Comparison of ENCODE assay signal across 8 cellular contexts in the genomic region with DNA sequence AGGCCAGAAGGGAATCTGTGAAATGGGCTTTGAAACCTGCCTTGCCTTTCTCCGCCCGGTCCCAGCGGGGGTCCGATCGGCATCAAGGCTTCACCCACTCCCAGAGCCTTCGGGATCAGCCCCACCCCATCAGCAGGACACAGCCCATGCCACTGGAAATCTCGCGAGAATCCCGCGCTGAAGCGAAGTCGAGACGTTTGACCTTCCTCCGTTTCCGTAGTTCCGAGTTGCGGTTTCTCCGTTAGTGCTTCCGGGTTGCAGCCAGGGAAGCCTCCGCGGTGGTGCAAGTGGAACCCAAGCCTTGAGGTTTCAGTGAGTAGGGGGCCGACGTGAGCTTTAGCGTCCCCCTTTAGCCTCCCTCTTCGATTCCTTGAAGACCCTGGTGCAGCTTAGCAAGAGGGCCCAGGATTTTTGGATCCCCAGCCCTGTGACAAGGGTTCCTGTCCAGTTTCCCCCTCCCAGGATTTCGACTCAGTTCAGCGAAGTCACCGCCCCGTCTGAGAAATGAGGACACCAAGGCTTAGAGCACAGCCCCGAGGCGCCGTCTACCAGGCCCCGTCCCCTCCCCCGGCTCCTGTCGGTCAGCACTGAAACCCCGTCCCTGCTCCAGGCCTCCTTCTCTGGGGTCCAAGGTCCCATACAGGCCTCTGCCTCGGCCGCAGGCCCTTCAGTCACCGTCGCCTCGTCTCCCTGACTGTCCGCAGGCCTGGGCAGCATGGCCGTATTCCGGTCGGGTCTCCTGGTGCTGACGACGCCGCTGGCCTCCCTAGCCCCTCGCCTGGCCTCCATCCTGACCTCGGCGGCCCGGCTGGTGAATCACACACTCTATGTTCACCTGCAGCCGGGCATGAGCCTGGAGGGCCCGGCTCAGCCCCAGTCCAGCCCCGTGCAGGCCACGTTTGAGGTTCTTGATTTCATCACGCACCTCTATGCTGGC. TPM values are rescaled to one million over a fixed set of nuclear protein-coding genes. Genes with fewer than 3 reads are reported as not detected.
DNase-seq lines count a peak whose midpoint lies in the region; ATAC-seq and TF ChIP-seq lines count a peak whose summit lies in the region.

COASY (plus strand) TSS at position 241 of the 937 bp plus-strand sequence; CDS start at position 716, 475 bp downstream.

- no peaks in the 10 kb centered on the region for H3K27me3 ChIP-seq in foreskin keratinocyte
- H3K27me3 ChIP-seq in neural cell (ENCODE audit: insufficient read depth, low read depth, low read length): no peaks in the 10 kb centered on the region

- peaks cover 7% of the 10 kb centered on the region for H3K36me3 Mint-ChIP-seq in activated naive CD4-positive, alpha-beta T cell treated with anti-CD3 and anti-CD28 coated beads for 36 hours (ENCODE audit: low read depth)
- peaks cover 14% of the 10 kb centered on the region for H3K36me3 Mint-ChIP-seq in stimulated activated naive CD8-positive, alpha-beta T cell treated with anti-CD3 and anti-CD28 coated beads, Interleukin-15, Interleukin-2, amounts not matched to agents 100 ng/mL and 50 ng/mL, for 24 hours (ENCODE audit: low read depth)

- H3K4me3 ChIP-seq in NB4 (ENCODE audit: low read depth, low read length) (peak within 1 kb of the TSS; percentile 94), neural cell (ENCODE audit: low read length) (peak within 1 kb of the TSS; percentile 93)

- no peaks in the 10 kb centered on the region for H3K9me2 ChIP-seq in neural cell (ENCODE audit: insufficient read depth, low read length)

- peak; percentile 64 for TF ChIP-seq POLR2A in NB4 (IDR thresholded peaks at IDR 0.05; ENCODE audit: extremely low read depth, insufficient read length)

- ATAC-seq in GM19395 (IDR thresholded peaks at IDR 0.05; ENCODE audit: unreplicated experiment) (peak; percentile 62), foreskin keratinocyte (peak; percentile 50)

- no peak for TF ChIP-seq EP300 in neural cell (conservative IDR thresholded peaks at IDR 0.05; ENCODE audit: poor library complexity, severe bottlenecking)

- peaks cover 10% of the 10 kb centered on the region for H3K79me2 ChIP-seq in neural cell (replicated peaks; ENCODE audit: insufficient read depth, low read length)

- no peaks in the 10 kb centered on the region for H3K27me3 Mint-ChIP-seq in activated naive CD4-positive, alpha-beta T cell treated with anti-CD3 and anti-CD28 coated beads for 36 hours (ENCODE audit: low read depth)
- no peaks in the 10 kb centered on the region for H3K27me3 Mint-ChIP-seq in stimulated activated naive CD8-positive, alpha-beta T cell treated with anti-CD3 and anti-CD28 coated beads, Interleukin-15, Interleukin-2, amounts not matched to agents 100 ng/mL and 50 ng/mL, for 24 hours

- peaks cover 38% of the 10 kb centered on the region for H3K4me1 Mint-ChIP-seq in activated naive CD4-positive, alpha-beta T cell treated with anti-CD3 and anti-CD28 coated beads for 36 hours (ENCODE audit: low read depth)
- H3K4me1 Mint-ChIP-seq in stimulated activated naive CD8-positive, alpha-beta T cell treated with anti-CD3 and anti-CD28 coated beads, Interleukin-15, Interleukin-2, amounts not matched to agents 100 ng/mL and 50 ng/mL, for 24 hours (ENCODE audit: low read depth): peaks cover 35% of the 10 kb centered on the region

- H3K36me3 ChIP-seq in neural cell (ENCODE audit: insufficient read depth, low read length): no peaks in the 10 kb centered on the region

- TF ChIP-seq CTCF in NB4 (IDR thresholded peaks at IDR 0.05; ENCODE audit: low read depth, low read length): no peak
- no peak for TF ChIP-seq CTCF in foreskin keratinocyte (conservative IDR thresholded peaks at IDR 0.05)
- TF ChIP-seq CTCF in neural cell (IDR thresholded peaks at IDR 0.05; ENCODE audit: poor library complexity, severe bottlenecking): no peak

- peak within 1 kb of the TSS; percentile 84 for H3K9ac ChIP-seq in neural cell (ENCODE audit: low read length)

- no peaks in the 10 kb centered on the region for H4K20me1 ChIP-seq in neural cell (ENCODE audit: insufficient read depth)

- no peaks in the 10 kb centered on the region for H3K9me3 ChIP-seq in neural cell (ENCODE audit: low read length)

- H3K27ac ChIP-seq in foreskin keratinocyte (peak within 1 kb of the TSS; percentile 60), neural cell (ENCODE audit: low read length) (peak within 1 kb of the TSS; percentile 81)

- CTCF ChIA-PET in activated naive CD4-positive, alpha-beta T cell treated with anti-CD3 and anti-CD28 coated beads for 36 hours (lab: Charles Lee): interaction anchor here (0.5 kb wide), 1 partner anchor 534 kb away, joined by 4 read pairs; no protein-coding TSS in a partner anchor

- H3F3A ChIP-seq in neural cell (ENCODE audit: insufficient read depth, low read length, poor library complexity, severe bottlenecking): no peaks in the 10 kb centered on the region

- H2AFZ ChIP-seq in neural cell (ENCODE audit: low read depth, low read length): peak within 1 kb of the TSS; percentile 62

- no peak for TF ChIP-seq RAD21 in neural cell (conservative IDR thresholded peaks at IDR 0.05)

- intact Hi-C loops in activated naive CD4-positive, alpha-beta T cell treated with anti-CD3 and anti-CD28 coated beads for 36 hours (cut with micrococcal nuclease): loop anchor here (2.0 kb wide), 1 partner anchor 15 kb away; the partner anchor contains the start of gene PSMC3IP

- H3K4me2 ChIP-seq in neural cell (ENCODE audit: low read length): peak within 1 kb of the TSS; percentile 76

- in situ Hi-C loops in SK-MEL-5 (cut with HindIII; ENCODE audit: low pct_unique_long_range_greater_than_20kb, low sequenced_read_pairs): no loop called here

- no peaks in the 10 kb centered on the region for H3K9me3 Mint-ChIP-seq in activated naive CD4-positive, alpha-beta T cell treated with anti-CD3 and anti-CD28 coated beads for 36 hours
- no peaks in the 10 kb centered on the region for H3K9me3 Mint-ChIP-seq in stimulated activated naive CD8-positive, alpha-beta T cell treated with anti-CD3 and anti-CD28 coated beads, Interleukin-15, Interleukin-2, amounts not matched to agents 100 ng/mL and 50 ng/mL, for 24 hours

- DNase-seq in AG08396 (ENCODE audit: low spot score) (peak; percentile 98), NB4 (ENCODE audit: low read depth) (peak; percentile 97), SK-MEL-5 (ENCODE audit: low read depth, low spot score) (peak; percentile 98), foreskin keratinocyte (peak; percentile 85 to 94)
- DNase-seq in activated naive CD4-positive, alpha-beta T cell treated with anti-CD3 and anti-CD28 coated beads for 36 hours: peak; percentile 96

- no peaks in the 10 kb centered on the region for H3K4me1 ChIP-seq in foreskin keratinocyte

- H3K4me3 Mint-ChIP-seq in activated naive CD4-positive, alpha-beta T cell treated with anti-CD3 and anti-CD28 coated beads for 36 hours: peak within 1 kb of the TSS; percentile 86
- peak within 1 kb of the TSS; percentile 95 for H3K4me3 Mint-ChIP-seq in stimulated activated naive CD8-positive, alpha-beta T cell treated with anti-CD3 and anti-CD28 coated beads, Interleukin-15, Interleukin-2, amounts not matched to agents 100 ng/mL and 50 ng/mL, for 24 hours

- peak within 1 kb of the TSS; percentile 90 for H3K27ac Mint-ChIP-seq in activated naive CD4-positive, alpha-beta T cell treated with anti-CD3 and anti-CD28 coated beads for 36 hours
- peak within 1 kb of the TSS; percentile 92 for H3K27ac Mint-ChIP-seq in stimulated activated naive CD8-positive, alpha-beta T cell treated with anti-CD3 and anti-CD28 coated beads, Interleukin-15, Interleukin-2, amounts not matched to agents 100 ng/mL and 50 ng/mL, for 24 hours

TF ChIP-seq in neural cell, 6 proteins besides CTCF, POLR2A, EP300 and RAD21:
- TF ChIP-seq REST (IDR thresholded peaks at IDR 0.05; ENCODE audit: borderline replicate concordance): no peak
- TF ChIP-seq SMC3 (conservative IDR thresholded peaks at IDR 0.05; ENCODE audit: poor library complexity): peak; percentile 20
- TF ChIP-seq EZH2 (IDR thresholded peaks at IDR 0.05; ENCODE audit: borderline replicate concordance, insufficient read depth, low read length, poor library complexity, severe bottlenecking): no peak
- peak; percentile 37 for TF ChIP-seq TAF1 (IDR thresholded peaks at IDR 0.05; ENCODE audit: low read depth)
- TF ChIP-seq POLR2AphosphoS5 (IDR thresholded peaks at IDR 0.05): peak; percentile 86
- TF ChIP-seq MXI1 (conservative IDR thresholded peaks at IDR 0.05; ENCODE audit: poor library complexity, severe bottlenecking): peak; percentile 77

RNA-seq across cellular contexts. Expression of gene COASY, which starts in this region (rescaled TPM):
- 23.6 and 27.6 TPM in 2 replicates for total RNA-seq in SK-MEL-5 (2014; rRNA removed; shearing (Covaris generic))
- polyA plus RNA-seq in SK-MEL-5 (2015; cell fraction: cytosol; rRNA removed): 165 and 187 TPM in 2 replicates
- polyA plus RNA-seq in SK-MEL-5 (2015; cell fraction: nucleus; rRNA removed): 353 and 438 TPM in 2 replicates
- total RNA-seq in activated naive CD4-positive, alpha-beta T cell treated with anti-CD3 and anti-CD28 coated beads for 36 hours: 10 to 100 TPM; 93.3 to 93.6 TPM
- 69.9 and 80.9 TPM in 2 replicates for total RNA-seq in foreskin keratinocyte
- polyA plus RNA-seq in foreskin keratinocyte (89.2 and 98.4 TPM in 2 replicates), neural cell (8.2 and 10.1 TPM in 2 replicates)
- polyA minus RNA-seq in neural cell: 4.6 and 5.4 TPM in 2 replicates

Comparison
In these comparisons a context has a peak if more than half of its experiments do, and no peak if none do; other contexts are left out.
1. Peak in every context shown above with its lines: DNase-seq, ATAC-seq, H3K4me3 ChIP-seq and H3K27ac ChIP-seq.